8 cellular contexts compared by ENCODE assay signal in genomic region chr5:116084231-116084630, GRCh38. TPM values are rescaled to one million over a fixed set of nuclear protein-coding genes. Genes with fewer than 3 reads are reported as not detected.
DNase-seq lines count a peak whose midpoint lies in the region; ATAC-seq and TF ChIP-seq lines count a peak whose summit lies in the region.

No MANE protein-coding gene starts in this region.

- 23% methylated on average over 11 of the region's 11 CpGs for WGBS in prostate gland

- peak; percentile 16 to 17 for DNase-seq in activated CD4-positive, alpha-beta T cell treated with anti-CD3 and anti-CD28 coated beads for 4 hours
- no peak for DNase-seq in activated CD4-positive, alpha-beta T cell treated with anti-CD3 and anti-CD28 coated beads for 1 hour
- DNase-seq in NCI-H1417 (lab: John Stamatoyannopoulos, UW) (peak in 2 of 3 experiments; percentile 40 to 74), Right ventricle myocardium superior (peak; percentile 46), prostate gland (ENCODE audit: low spot score) (peak; percentile 9), NCI-H1930 (lab: John Stamatoyannopoulos, UW) (no peak)
- DNase-seq in activated T-helper 2 cell treated with anti-CD3 and anti-CD28 coated beads, Interferon-gamma antibody, Interleukin-2, Interleukin-4, amounts not matched to agents 10 μg/mL and 5 μg/mL and 100 μg/mL, durations not matched to agents 14 hours and 24 hours and 36 hours (ENCODE audit: low spot score): peak; percentile 16

- peak overlapping the region; percentile 92 to 96 for H3K4me3 ChIP-seq in prostate gland

- ATAC-seq in HG02623 (IDR thresholded peaks at IDR 0.05; ENCODE audit: unreplicated experiment) (peak; percentile 28), Right ventricle myocardium superior (ENCODE audit: poor library complexity) (peak; percentile 64)

- no peaks in the 10 kb centered on the region for H3K36me3 ChIP-seq in prostate gland

- intact Hi-C loops in activated T-helper 2 cell treated with anti-CD3 and anti-CD28 coated beads, Interferon-gamma antibody, Interleukin-2, Interleukin-4, amounts not matched to agents 10 μg/mL and 5 μg/mL and 100 μg/mL, durations not matched to agents 14 hours and 24 hours and 36 hours (cut with micrococcal nuclease): loop anchor here (10.0 kb wide), 1 partner anchor 789 kb away; the partner anchor contains the start of gene CCDC112
- intact Hi-C loops in Right ventricle myocardium superior (cut with DNase I): no loop called here
- intact Hi-C loops in prostate gland (cut with DNase I): no loop called here

- peak overlapping the region; percentile 78 for H3K27ac Mint-ChIP-seq in activated T-helper 2 cell treated with anti-CD3 and anti-CD28 coated beads, Interferon-gamma antibody, Interleukin-2, Interleukin-4, amounts not matched to agents 10 μg/mL and 5 μg/mL and 100 μg/mL, durations not matched to agents 14 hours and 24 hours and 36 hours

- no peak for TF ChIP-seq POLR2A in prostate gland (IDR thresholded peaks at IDR 0.05)

- H3K9me3 Mint-ChIP-seq in activated T-helper 2 cell treated with anti-CD3 and anti-CD28 coated beads, Interferon-gamma antibody, Interleukin-2, Interleukin-4, amounts not matched to agents 10 μg/mL and 5 μg/mL and 100 μg/mL, durations not matched to agents 14 hours and 24 hours and 36 hours: no peaks in the 10 kb centered on the region

- no peaks in the 10 kb centered on the region for H3K27me3 ChIP-seq in prostate gland (replicated peaks; ENCODE audit: insufficient read depth)

- peak overlapping the region; percentile 82 for H3K4me3 Mint-ChIP-seq in activated T-helper 2 cell treated with anti-CD3 and anti-CD28 coated beads, Interferon-gamma antibody, Interleukin-2, Interleukin-4, amounts not matched to agents 10 μg/mL and 5 μg/mL and 100 μg/mL, durations not matched to agents 14 hours and 24 hours and 36 hours (ENCODE audit: low read depth)

- H3K27me3 Mint-ChIP-seq in activated T-helper 2 cell treated with anti-CD3 and anti-CD28 coated beads, Interferon-gamma antibody, Interleukin-2, Interleukin-4, amounts not matched to agents 10 μg/mL and 5 μg/mL and 100 μg/mL, durations not matched to agents 14 hours and 24 hours and 36 hours (ENCODE audit: low read depth): no peaks in the 10 kb centered on the region

- peaks cover 32% of the 10 kb centered on the region for H3K4me1 Mint-ChIP-seq in activated T-helper 2 cell treated with anti-CD3 and anti-CD28 coated beads, Interferon-gamma antibody, Interleukin-2, Interleukin-4, amounts not matched to agents 10 μg/mL and 5 μg/mL and 100 μg/mL, durations not matched to agents 14 hours and 24 hours and 36 hours (ENCODE audit: low read depth)

- H3K27ac ChIP-seq in prostate gland: peak overlapping the region; percentile 92

- no peaks in the 10 kb centered on the region for H3K9me3 ChIP-seq in prostate gland

- H3K4me1 ChIP-seq in prostate gland (replicated peaks): no peaks in the 10 kb centered on the region

- peaks cover 33% of the 10 kb centered on the region for H3K36me3 Mint-ChIP-seq in activated T-helper 2 cell treated with anti-CD3 and anti-CD28 coated beads, Interferon-gamma antibody, Interleukin-2, Interleukin-4, amounts not matched to agents 10 μg/mL and 5 μg/mL and 100 μg/mL, durations not matched to agents 14 hours and 24 hours and 36 hours (ENCODE audit: low read depth)

- no peak for TF ChIP-seq CTCF in prostate gland (IDR thresholded peaks at IDR 0.05)

RNA-seq across cellular contexts. Expression of gene COMMD10, which starts 0.6 kb away (rescaled TPM):
- total RNA-seq in activated T-helper 2 cell treated with anti-CD3 and anti-CD28 coated beads, Interferon-gamma antibody, Interleukin-2, Interleukin-4, amounts not matched to agents 10 μg/mL and 5 μg/mL and 100 μg/mL, durations not matched to agents 14 hours and 24 hours and 36 hours: 23.6 and 26.1 TPM in 2 replicates
- total RNA-seq in Right ventricle myocardium superior (31.5 TPM), prostate gland (10 to 100 TPM; 26.6 to 27.9 TPM)

RNA-seq across cellular contexts. Expression of gene ARL14EPL, which starts 52.0 kb away (rescaled TPM):
- total RNA-seq in activated T-helper 2 cell treated with anti-CD3 and anti-CD28 coated beads, Interferon-gamma antibody, Interleukin-2, Interleukin-4, amounts not matched to agents 10 μg/mL and 5 μg/mL and 100 μg/mL, durations not matched to agents 14 hours and 24 hours and 36 hours: not detected in 2 replicates
- total RNA-seq in Right ventricle myocardium superior (not detected), prostate gland (not detected)

Comparison
In these comparisons a context has a peak if more than half of its experiments do, and no peak if none do; other contexts are left out.
1. DNase-seq: peak in activated CD4-positive, alpha-beta T cell treated with anti-CD3 and anti-CD28 coated beads for 4 hours (2 of 2), NCI-H1417 (2 of 3), activated T-helper 2 cell treated with anti-CD3 and anti-CD28 coated beads, Interferon-gamma antibody, Interleukin-2, Interleukin-4, amounts not matched to agents 10 μg/mL and 5 μg/mL and 100 μg/mL, durations not matched to agents 14 hours and 24 hours and 36 hours (single experiment), Right ventricle myocardium superior (single experiment) and prostate gland (single experiment); none in activated CD4-positive, alpha-beta T cell treated with anti-CD3 and anti-CD28 coated beads for 1 hour (single experiment) and NCI-H1930 (0 of 2).